18 cellular contexts compared by ENCODE assay signal in genomic region chr9:93456022-93456421, GRCh38. TPM values are rescaled to one million over a fixed set of nuclear protein-coding genes. Genes with fewer than 3 reads are reported as not detected.
DNase-seq lines count a peak whose midpoint lies in the region; ATAC-seq, FAIRE-seq and TF ChIP-seq lines count a peak whose summit lies in the region.
"Had no signal": no experiment of that assay in that cellular context is flagged by ENCODE, and none has a peak within 500 bp of the region (broad histone marks: within the 10 kb centered on the region; RNA-seq: fewer than 3 reads in every experiment).

No MANE protein-coding gene starts in this region.

- no peak for TF ChIP-seq CTCF in A549 (IDR thresholded peaks at IDR 0.05)
- no peak for TF ChIP-seq CTCF in CD8-positive, alpha-beta T cell (IDR thresholded peaks at IDR 0.05)

- POLR2A ChIA-PET in A549 (lab: Yijun Ruan, JAX): no interaction called here
- POLR2A ChIA-PET in CD8-positive, alpha-beta T cell (lab: Charles Lee): interaction anchor here (0.6 kb wide), 1 partner anchor 28 kb away, joined by 3 read pairs; no protein-coding TSS in a partner anchor
- POLR2A ChIA-PET in activated CD4-positive, alpha-beta memory T cell treated with anti-CD3 and anti-CD28 coated beads for 36 hours (lab: Charles Lee): no interaction called here

- no peak for TF ChIP-seq RAD21 in A549 (conservative IDR thresholded peaks at IDR 0.05 in 1 of 2, IDR thresholded peaks at IDR 0.05 in 1 of 2)

- H3K4me2 ChIP-seq in A549: peak overlapping the region; percentile 81; the same call in 2 of the 3 replicates

- H3K36me3 Mint-ChIP-seq in CD8-positive, alpha-beta T cell: peaks cover 35% of the 10 kb centered on the region
- peaks cover 26% of the 10 kb centered on the region for H3K36me3 Mint-ChIP-seq in activated CD4-positive, alpha-beta memory T cell treated with anti-CD3 and anti-CD28 coated beads for 36 hours

- H3K4me3 Mint-ChIP-seq in CD8-positive, alpha-beta T cell: no peak overlapping the region
- H3K4me3 Mint-ChIP-seq in activated CD4-positive, alpha-beta memory T cell treated with anti-CD3 and anti-CD28 coated beads for 36 hours: peak overlapping the region; percentile 34
- H3K4me3 Mint-ChIP-seq: endodermal cell had no signal

- CTCF ChIA-PET in A549 (lab: Yijun Ruan, JAX): interaction anchor here (1.1 to 1.9 kb wide), 2 partner anchors 8 to 110 kb away, joined by 3 to 11 read pairs; no protein-coding TSS in a partner anchor
- CTCF ChIA-PET in CD8-positive, alpha-beta T cell (lab: Charles Lee): interaction anchor here (0.7 kb wide), 1 partner anchor 110 kb away, joined by 3 read pairs; no protein-coding TSS in a partner anchor
- CTCF ChIA-PET in activated CD4-positive, alpha-beta memory T cell treated with anti-CD3 and anti-CD28 coated beads for 36 hours (lab: Charles Lee): interaction anchor here (1.1 to 2.4 kb wide), 2 partner anchors 110 to 347 kb away, joined by 4 to 15 read pairs; no protein-coding TSS in a partner anchor

- H3K4me1 Mint-ChIP-seq in CD8-positive, alpha-beta T cell (ENCODE audit: low read depth): peaks cover 70% of the 10 kb centered on the region
- H3K4me1 Mint-ChIP-seq in activated CD4-positive, alpha-beta memory T cell treated with anti-CD3 and anti-CD28 coated beads for 36 hours (ENCODE audit: low read depth): peaks cover 63% of the 10 kb centered on the region

- ATAC-seq in A549 (no peak), GM19395 (IDR thresholded peaks at IDR 0.05; ENCODE audit: unreplicated experiment) (no peak), HG03439 (IDR thresholded peaks at IDR 0.05; ENCODE audit: unreplicated experiment) (no peak)
- ATAC-seq in CD8-positive, alpha-beta T cell: no peak
- ATAC-seq: gastroesophageal sphincter, right cardiac atrium had no signal

- DNase-seq in A549 (ENCODE audit: low read depth in 1 of 2, low spot score in 1 of 2) (no peak), AG08396 (ENCODE audit: low spot score) (no peak), NCI-H82 treated with DMSO at 0.1 percent for 48 hours (lab: John Stamatoyannopoulos, UW; ENCODE audit: unreplicated experiment) (no peak)
- DNase-seq in CD8-positive, alpha-beta T cell: no peak
- DNase-seq in activated CD4-positive, alpha-beta memory T cell treated with anti-CD3 and anti-CD28 coated beads for 36 hours: no peak
- DNase-seq: C1 segment of cervical spinal cord; endodermal cell; GOT3; islet precursor cell; NCI-H1930; right cardiac atrium; stimulated activated CD4-positive, alpha-beta T cell treated with anti-CD3 and anti-CD28 coated beads, Interleukin-4, amount 100 ng/mL, for 1 hour had no signal

- H3K4me1 ChIP-seq in A549 (peaks cover 62% of the 10 kb centered on the region), mucosa of stomach (ENCODE audit: control insufficient read depth, insufficient read depth, low read length) (peaks cover 27% of the 10 kb centered on the region)
- H3K4me1 ChIP-seq in CD8-positive, alpha-beta T cell (ENCODE audit: insufficient read depth, low read length): peaks cover 24% of the 10 kb centered on the region

- TF ChIP-seq POLR2A in A549 (IDR thresholded peaks at IDR 0.05; ENCODE audit: low read length): no peak

- no peaks in the 10 kb centered on the region for H3K27me3 ChIP-seq in CD8-positive, alpha-beta T cell (ENCODE audit: insufficient read depth, low read length)
- H3K27me3 ChIP-seq in mucosa of stomach (ENCODE audit: control insufficient read depth, insufficient read depth, low read length): no peaks in the 10 kb centered on the region
- H3K27me3 ChIP-seq: gastroesophageal sphincter, SJSA1 had no signal

- H3K9me3 ChIP-seq in A549 (no peaks in the 10 kb centered on the region), mucosa of stomach (ENCODE audit: control insufficient read depth, low read length) (no peaks in the 10 kb centered on the region)
- H3K9me3 ChIP-seq in CD8-positive, alpha-beta T cell (ENCODE audit: low read length): no peaks in the 10 kb centered on the region
- H3K9me3 ChIP-seq: gastroesophageal sphincter, SJSA1 had no signal

- H3K36me3 ChIP-seq in CD8-positive, alpha-beta T cell (ENCODE audit: insufficient read depth, low read length): no peaks in the 10 kb centered on the region
- no peaks in the 10 kb centered on the region for H3K36me3 ChIP-seq in mucosa of stomach (ENCODE audit: control insufficient read depth, insufficient read depth, low read length)
- H3K36me3 ChIP-seq: gastroesophageal sphincter had no signal

- WGBS in A549 (ENCODE audit: missing lambda C conversion rate): 93% methylated on average over 1 of the region's 1 CpG

- TF ChIP-seq EP300 in A549 (IDR thresholded peaks at IDR 0.05): no peak

- H3K4me3 ChIP-seq in A549 (no peak overlapping the region), mucosa of stomach (ENCODE audit: low read length) (no peak overlapping the region)
- no peak overlapping the region for H3K4me3 ChIP-seq in CD8-positive, alpha-beta T cell (ENCODE audit: low read depth, low read length)
- H3K4me3 ChIP-seq: gastroesophageal sphincter, SJSA1 had no signal

- H3K27ac Mint-ChIP-seq in CD8-positive, alpha-beta T cell: peak overlapping the region; percentile 60
- peak overlapping the region; percentile 77 for H3K27ac Mint-ChIP-seq in activated CD4-positive, alpha-beta memory T cell treated with anti-CD3 and anti-CD28 coated beads for 36 hours
- H3K27ac Mint-ChIP-seq: endodermal cell had no signal

- no peak for FAIRE-seq in A549 (lab: Jason Lieb, UNC)
- FAIRE-seq: G401.6 had no signal

- intact Hi-C loops in CD8-positive, alpha-beta T cell (cut with DNase I, micrococcal nuclease): loop anchor here in 1 of 2 experiments (10.0 kb wide), 3 partner anchors 321 to 1161 kb away; partner anchors contain the start of genes IARS1 and NINJ1
- intact Hi-C loops in activated CD4-positive, alpha-beta memory T cell treated with anti-CD3 and anti-CD28 coated beads for 36 hours (cut with micrococcal nuclease): loop anchor here (10.0 kb wide), 1 partner anchor 691 kb away; the partner anchor contains the start of gene BICD2

- peak overlapping the region; percentile 54 for H3K9ac ChIP-seq in mucosa of stomach (ENCODE audit: low read length)

- no peak overlapping the region for H3K27ac ChIP-seq in A549
- H3K27ac ChIP-seq in CD8-positive, alpha-beta T cell (ENCODE audit: low read depth, low read length): no peak overlapping the region
- H3K27ac ChIP-seq: SJSA1 had no signal

- H3K9me3 Mint-ChIP-seq in CD8-positive, alpha-beta T cell: no peaks in the 10 kb centered on the region
- H3K9me3 Mint-ChIP-seq in activated CD4-positive, alpha-beta memory T cell treated with anti-CD3 and anti-CD28 coated beads for 36 hours: no peaks in the 10 kb centered on the region
- H3K9me3 Mint-ChIP-seq: endodermal cell had no signal

- H3K27me3 Mint-ChIP-seq in CD8-positive, alpha-beta T cell (ENCODE audit: low read depth): no peaks in the 10 kb centered on the region
- no peaks in the 10 kb centered on the region for H3K27me3 Mint-ChIP-seq in activated CD4-positive, alpha-beta memory T cell treated with anti-CD3 and anti-CD28 coated beads for 36 hours

TF ChIP-seq in A549, 52 proteins besides CTCF, POLR2A, EP300 and RAD21:
- TF ChIP-seq PBX3 (IDR thresholded peaks at IDR 0.05) (no peak), CHD4 (IDR thresholded peaks at IDR 0.05; ENCODE audit: borderline replicate concordance) (no peak), POLR2AphosphoS2 (conservative IDR thresholded peaks at IDR 0.05; ENCODE audit: low read length) (no peak), MAFK (IDR thresholded peaks at IDR 0.05; ENCODE audit: partially characterized antibody) (no peak), KDM1A (IDR thresholded peaks at IDR 0.05; ENCODE audit: low read depth) (no peak), CBX8 (IDR thresholded peaks at IDR 0.05) (no peak), SREBF2 (IDR thresholded peaks at IDR 0.05) (no peak), EHMT2 (IDR thresholded peaks at IDR 0.05; ENCODE audit: low read depth) (no peak), JUNB (IDR thresholded peaks at IDR 0.05) (no peak), HOXA7 (CRISPR knock-in tag; IDR thresholded peaks at IDR 0.05) (no peak), RARB (CRISPR knock-in tag; IDR thresholded peaks at IDR 0.05) (no peak)

RNA-seq across cellular contexts. Expression of gene FAM120AOS, which starts 2.6 kb away (rescaled TPM):
- polyA plus RNA-seq in A549 (2011; rRNA removed) (79.7 and 85.3 TPM in 2 replicates), A549 (2017; fragmentation: RNase III; extraction: RNeasy Plus Mini Kit Qiagen cat#74134 plus additional on column Dnase treatment) (37.1 to 40.7 TPM (median 38.7 TPM) in 3 replicates)
- polyA plus RNA-seq in A549 (2012; cell fraction: cytosol; rRNA removed): 31.9 and 35.3 TPM in 2 replicates
- polyA plus RNA-seq in A549 (2012; cell fraction: nucleus; rRNA removed): 13.8 and 16.0 TPM in 2 replicates
- 40.1 and 41.6 TPM in 2 replicates for polyA minus RNA-seq in A549 (2011; rRNA and poly(A)+ RNA removed)
- 10 to 100 TPM; 40.3 to 40.7 TPM for total RNA-seq in CD8-positive, alpha-beta T cell
- total RNA-seq in activated CD4-positive, alpha-beta memory T cell treated with anti-CD3 and anti-CD28 coated beads for 36 hours: 10 to 100 TPM; 35.4 to 36.4 TPM

RNA-seq across cellular contexts. Expression of gene FAM120A, which starts 4.5 kb away (rescaled TPM):
- polyA plus RNA-seq in A549 (2011; rRNA removed) (105 and 111 TPM in 2 replicates), A549 (2017; fragmentation: RNase III; extraction: RNeasy Plus Mini Kit Qiagen cat#74134 plus additional on column Dnase treatment) (86.3 to 91.9 TPM (median 88.7 TPM) in 3 replicates)
- 70.9 and 86.8 TPM in 2 replicates for polyA plus RNA-seq in A549 (2012; cell fraction: cytosol; rRNA removed)
- 50.6 and 59.2 TPM in 2 replicates for polyA plus RNA-seq in A549 (2012; cell fraction: nucleus; rRNA removed)
- polyA minus RNA-seq in A549 (2011; rRNA and poly(A)+ RNA removed): 191 and 279 TPM in 2 replicates
- 10 to 100 TPM; 39.4 to 39.7 TPM for total RNA-seq in CD8-positive, alpha-beta T cell
- total RNA-seq in activated CD4-positive, alpha-beta memory T cell treated with anti-CD3 and anti-CD28 coated beads for 36 hours: 100 to 1,000 TPM; 124 to 126 TPM
